1 cellular context compared by ENCODE assay signal in genomic region chr6:13201336-13201735, GRCh38.
TF ChIP-seq lines count a peak whose summit lies in the region.

No MANE protein-coding gene starts in this region.

TF ChIP-seq in K562, 482 proteins besides CTCF, POLR2A, EP300 and RAD21 (continued from another document):
- TF ChIP-seq BCLAF1 (IDR thresholded peaks at IDR 0.05; ENCODE audit: borderline replicate concordance in 1 of 2, control insufficient read depth in 1 of 2, low read depth in 2 of 2, low read length in 1 of 2) (no peak), NCOR1 (IDR thresholded peaks at IDR 0.05) (peak; percentile 31; the same call in 1 of the 2 replicates), SOX6 (IDR thresholded peaks at IDR 0.05) (0 out of 2 replicates have a peak, but pooled peaks have one; percentile 13), OTX1 (CRISPR knock-in tag; IDR thresholded peaks at IDR 0.05) (no peak), LCOR (CRISPR knock-in tag; IDR thresholded peaks at IDR 0.05) (no peak), HMG20A (CRISPR knock-in tag; conservative IDR thresholded peaks at IDR 0.05) (no peak), RB1 (IDR thresholded peaks at IDR 0.05; ENCODE audit: low read depth) (no peak), POU5F1 (IDR thresholded peaks at IDR 0.05; ENCODE audit: borderline replicate concordance, low read depth, low read length, partially characterized antibody) (no peak), FOSL1 (tag; conservative IDR thresholded peaks at IDR 0.05) (peak; percentile 49; the same call in 1 of the 2 replicates), TEAD4 (IDR thresholded peaks at IDR 0.05; ENCODE audit: low read length) (peak; percentile 59; the same call in 1 of the 2 replicates), TEAD4 (CRISPR knock-in tag; IDR thresholded peaks at IDR 0.05; ENCODE audit: borderline replicate concordance) (no peak), ZNF57 (CRISPR knock-in tag; IDR thresholded peaks at IDR 0.05) (0 out of 2 replicates have a peak, but pooled peaks have one; percentile 22), MEIS2 (IDR thresholded peaks at IDR 0.05; ENCODE audit: partially characterized antibody) (peak; percentile 47), TAL1 (IDR thresholded peaks at IDR 0.05) (peak; percentile 37), XRCC3 (IDR thresholded peaks at IDR 0.05) (no peak), REST (CRISPR knock-in tag; IDR thresholded peaks at IDR 0.05; ENCODE audit: low read depth) (no peak), ZNF764 (CRISPR knock-in tag; IDR thresholded peaks at IDR 0.05; ENCODE audit: low read depth) (no peak), CBFA2T3 (IDR thresholded peaks at IDR 0.05) (peak; percentile 64), ZNF584 (CRISPR knock-in tag; IDR thresholded peaks at IDR 0.05; ENCODE audit: low read depth) (no peak), NKRF (IDR thresholded peaks at IDR 0.05; ENCODE audit: borderline replicate concordance) (no peak), HSF4 (CRISPR knock-in tag; IDR thresholded peaks at IDR 0.05; ENCODE audit: borderline replicate concordance) (no peak), HINFP (tag; conservative IDR thresholded peaks at IDR 0.05; ENCODE audit: low read depth) (no peak), CTBP1 (IDR thresholded peaks at IDR 0.05; ENCODE audit: borderline replicate concordance) (peak; percentile 27; the same call in 1 of the 2 replicates), ARID1B (IDR thresholded peaks at IDR 0.05) (peak; percentile 37; the same call in 1 of the 2 replicates), USF1 (CRISPR knock-in tag; IDR thresholded peaks at IDR 0.05) (no peak), U2AF2 (optimal IDR thresholded peaks at IDR 0.05; ENCODE audit: low read depth, low read length) (no peak), TCF7L2 (IDR thresholded peaks at IDR 0.05; ENCODE audit: low read depth, low read length) (no peak), SMAD4 (CRISPR knock-in tag; conservative IDR thresholded peaks at IDR 0.05) (peak; percentile 94), NRF1 (conservative IDR thresholded peaks at IDR 0.05 in 1 of 2, IDR thresholded peaks at IDR 0.05 in 1 of 2) (peak; percentile 89 to 90)
